In the genomic region with DNA sequence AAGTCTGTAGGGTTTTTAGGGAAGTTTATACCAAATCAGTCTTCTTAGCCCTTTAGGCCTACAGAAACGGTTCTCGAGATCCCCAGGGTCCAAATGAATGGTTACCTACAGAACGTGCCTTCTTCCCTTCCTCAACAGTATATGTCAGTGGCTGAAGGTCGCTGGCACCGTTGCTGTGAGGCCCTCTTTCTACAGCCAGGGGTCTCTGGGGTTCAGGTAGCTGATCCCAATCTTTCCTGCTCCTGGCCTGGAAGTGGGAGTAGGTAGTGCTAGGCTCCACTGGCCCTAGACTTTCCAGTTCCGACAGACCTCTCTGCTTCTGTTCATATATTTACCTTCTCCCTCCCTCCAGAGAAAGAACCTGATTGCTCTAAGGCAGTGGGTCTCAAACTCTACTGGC, we compare ENCODE assay signal across 2 cellular contexts.
TF ChIP-seq lines count a peak whose summit lies in the region.

No MANE protein-coding gene starts in this region.

TF ChIP-seq in HepG2, 621 proteins besides CTCF, POLR2A, EP300 and RAD21:
- TF ChIP-seq STAG1 (CRISPR knock-in tag; IDR thresholded peaks at IDR 0.05), result peak; percentile 57
- no peak for TF ChIP-seq KDM5A (IDR thresholded peaks at IDR 0.05; ENCODE audit: borderline replicate concordance, low read length)
- TF ChIP-seq TEAD3 (CRISPR knock-in tag; optimal IDR thresholded peaks at IDR 0.05; ENCODE audit: borderline replicate concordance), result peak; percentile 13
- TF ChIP-seq CENPX (CRISPR knock-in tag; IDR thresholded peaks at IDR 0.05), result no peak
- TF ChIP-seq, protein P1, sequence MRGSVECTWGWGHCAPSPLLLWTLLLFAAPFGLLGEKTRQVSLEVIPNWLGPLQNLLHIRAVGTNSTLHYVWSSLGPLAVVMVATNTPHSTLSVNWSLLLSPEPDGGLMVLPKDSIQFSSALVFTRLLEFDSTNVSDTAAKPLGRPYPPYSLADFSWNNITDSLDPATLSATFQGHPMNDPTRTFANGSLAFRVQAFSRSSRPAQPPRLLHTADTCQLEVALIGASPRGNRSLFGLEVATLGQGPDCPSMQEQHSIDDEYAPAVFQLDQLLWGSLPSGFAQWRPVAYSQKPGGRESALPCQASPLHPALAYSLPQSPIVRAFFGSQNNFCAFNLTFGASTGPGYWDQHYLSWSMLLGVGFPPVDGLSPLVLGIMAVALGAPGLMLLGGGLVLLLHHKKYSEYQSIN (CRISPR knock-in tag; IDR thresholded peaks at IDR 0.05; ENCODE audit: borderline replicate concordance), result peak; percentile 78; the same call in 1 of the 2 replicates
- TF ChIP-seq SMAD9 (CRISPR knock-in tag; IDR thresholded peaks at IDR 0.05), result peak; percentile 64; the same call in 1 of the 2 replicates

TF ChIP-seq in H1, 55 proteins besides CTCF, POLR2A, EP300 and RAD21:
- no peak for TF ChIP-seq HDAC6 (IDR thresholded peaks at IDR 0.05; ENCODE audit: low read depth, low read length)
- TF ChIP-seq SUZ12 (IDR thresholded peaks at IDR 0.05; ENCODE audit: low read length), result no peak
- no peak for TF ChIP-seq SP2 (IDR thresholded peaks at IDR 0.05; ENCODE audit: low read length)
- no peak for TF ChIP-seq SP1 (IDR thresholded peaks at IDR 0.05; ENCODE audit: low read depth, low read length)
- TF ChIP-seq GTF2F1 (IDR thresholded peaks at IDR 0.05; ENCODE audit: borderline replicate concordance, low read depth, low read length), result no peak
- no peak for TF ChIP-seq HDAC2 (IDR thresholded peaks at IDR 0.05; ENCODE audit: borderline replicate concordance in 1 of 2, low read depth in 2 of 2, low read length in 2 of 2)
- TF ChIP-seq CREB1 (IDR thresholded peaks at IDR 0.05), result no peak
- TF ChIP-seq PHF8 (conservative IDR thresholded peaks at IDR 0.05; ENCODE audit: low read depth, low read length), result no peak
- no peak for TF ChIP-seq NRF1 (IDR thresholded peaks at IDR 0.05; ENCODE audit: low read depth, low read length)
- no peak for TF ChIP-seq SRF (IDR thresholded peaks at IDR 0.05; ENCODE audit: low read depth, low read length)
- no peak for TF ChIP-seq ASH2L (IDR thresholded peaks at IDR 0.05; ENCODE audit: low read length)
- TF ChIP-seq TAF7 (optimal IDR thresholded peaks at IDR 0.05; ENCODE audit: borderline replicate concordance, low read depth, low read length), result no peak
- TF ChIP-seq TCF12 (IDR thresholded peaks at IDR 0.05; ENCODE audit: low read depth, low read length), result no peak
